Comparison of ENCODE assay signal across 29 cellular contexts in the genomic region with DNA sequence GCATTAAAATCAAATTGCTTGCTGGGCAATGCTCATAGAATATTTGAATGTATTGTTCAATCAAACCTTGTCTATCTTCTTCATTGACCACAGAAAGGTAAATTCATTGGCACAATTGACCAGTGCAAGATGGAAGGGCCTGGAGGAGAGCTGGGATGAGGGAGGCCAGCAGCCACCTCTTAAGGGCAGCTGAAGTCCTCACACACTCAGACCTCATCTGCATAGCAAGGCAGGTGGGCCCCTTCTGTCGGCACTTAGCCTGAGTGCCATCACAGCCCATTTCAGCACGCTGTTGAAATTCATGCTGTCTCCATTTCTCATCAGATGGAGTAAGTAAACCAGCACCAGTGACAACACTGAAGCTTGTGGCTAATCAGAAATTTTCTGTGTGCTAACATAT. TPM values are rescaled to one million over a fixed set of nuclear protein-coding genes. Genes with fewer than 3 reads are reported as not detected.
"Had no signal": no experiment of that assay in that cellular context is flagged by ENCODE, and none has a peak within 500 bp of the region (broad histone marks: within the 10 kb centered on the region; RNA-seq: fewer than 3 reads in every experiment).

No MANE protein-coding gene starts in this region.

- H3K4me3 ChIP-seq: esophagus muscularis mucosa, pancreas, prostate gland, skin epidermis, thoracic aorta, uterus had no signal

- H3K4me1 ChIP-seq: esophagus muscularis mucosa, foreskin keratinocyte, pancreas, prostate gland, uterus had no signal

- H3K9me3 ChIP-seq: esophagus muscularis mucosa, pancreas, prostate gland, thoracic aorta, uterus had no signal

- H3K9me3 Mint-ChIP-seq: activated naive CD4-positive, alpha-beta T cell treated with anti-CD3 and anti-CD28 coated beads, Interleukin-2, amount 50 U/mL, for 72 hours; activated T-cell treated with anti-CD3 and anti-CD28 coated beads, Interleukin-2, amount 50 U/mL, for 72 hours; central memory CD8-positive, alpha-beta T cell; dendritic cell treated with granulocyte-macrophage colony-stimulating factor and Interleukin-4, amounts not matched to agents 40 ng/mL and 50 ng/mL, for 4 days; mesothelial cell of epicardium; stimulated activated naive CD8-positive, alpha-beta T cell treated with anti-CD3 and anti-CD28 coated beads, Interleukin-15, Interleukin-2, amounts not matched to agents 100 ng/mL and 50 ng/mL, for 24 hours had no signal

- H3K4me1 Mint-ChIP-seq: central memory CD8-positive, alpha-beta T cell; naive B cell; stimulated activated effector memory CD8-positive, alpha-beta T cell treated with anti-CD3 and anti-CD28 coated beads, Interleukin-12 subunit alpha, Interleukin-12 subunit beta, amount 100 ng/mL, for 72 hours had no signal

- H3K27ac Mint-ChIP-seq: activated naive CD4-positive, alpha-beta T cell treated with anti-CD3 and anti-CD28 coated beads, Interleukin-2, amount 50 U/mL, for 72 hours; activated T-cell treated with anti-CD3 and anti-CD28 coated beads, Interleukin-2, amount 50 U/mL, for 72 hours; dendritic cell treated with granulocyte-macrophage colony-stimulating factor and Interleukin-4, amounts not matched to agents 40 ng/mL and 50 ng/mL, for 4 days; mesothelial cell of epicardium; stimulated activated effector memory CD8-positive, alpha-beta T cell treated with anti-CD3 and anti-CD28 coated beads, Interleukin-12 subunit alpha, Interleukin-12 subunit beta, amount 100 ng/mL, for 72 hours; stimulated activated naive CD8-positive, alpha-beta T cell treated with anti-CD3 and anti-CD28 coated beads, Interleukin-15, Interleukin-2, amounts not matched to agents 100 ng/mL and 50 ng/mL, for 24 hours had no signal

- H3K27me3 ChIP-seq: foreskin keratinocyte, pancreas, uterus had no signal

- H3K27me3 Mint-ChIP-seq: dendritic cell treated with granulocyte-macrophage colony-stimulating factor and Interleukin-4, amounts not matched to agents 40 ng/mL and 50 ng/mL, for 4 days had no signal

- H3K36me3 ChIP-seq: esophagus muscularis mucosa, pancreas, prostate gland, thoracic aorta, uterus had no signal

- ATAC-seq: activated naive CD4-positive, alpha-beta T cell treated with anti-CD3 and anti-CD28 coated beads, Interleukin-2, amount 50 U/mL, for 72 hours; activated T-cell treated with anti-CD3 and anti-CD28 coated beads, Interleukin-2, amount 50 U/mL, for 72 hours; foreskin keratinocyte; left cardiac atrium; pancreas; sciatic nerve; stimulated activated effector memory CD8-positive, alpha-beta T cell treated with anti-CD3 and anti-CD28 coated beads, Interleukin-12 subunit alpha, Interleukin-12 subunit beta, amount 100 ng/mL, for 72 hours had no signal

- H3K4me3 Mint-ChIP-seq: activated T-cell treated with anti-CD3 and anti-CD28 coated beads, Interleukin-2, amount 50 U/mL, for 72 hours; central memory CD8-positive, alpha-beta T cell; dendritic cell treated with granulocyte-macrophage colony-stimulating factor and Interleukin-4, amounts not matched to agents 40 ng/mL and 50 ng/mL, for 4 days; mesothelial cell of epicardium; naive B cell; nephron progenitor cell; stimulated activated effector memory CD8-positive, alpha-beta T cell treated with anti-CD3 and anti-CD28 coated beads, Interleukin-12 subunit alpha, Interleukin-12 subunit beta, amount 100 ng/mL, for 72 hours; stimulated activated naive CD8-positive, alpha-beta T cell treated with anti-CD3 and anti-CD28 coated beads, Interleukin-15, Interleukin-2, amounts not matched to agents 100 ng/mL and 50 ng/mL, for 24 hours had no signal

- H3K27ac ChIP-seq: esophagus muscularis mucosa, foreskin keratinocyte, pancreas, prostate gland, skin epidermis, thoracic aorta, uterus had no signal

- DNase-seq: activated CD4-positive, alpha-beta T cell treated with anti-CD3 and anti-CD28 coated beads for 4 hours; activated CD4-positive, alpha-beta T cell treated with anti-CD3 and anti-CD28 coated beads, Interleukin-2, amount 50 U/mL, for 4 hours; activated naive CD4-positive, alpha-beta T cell; activated T-cell treated with anti-CD3 and anti-CD28 coated beads for 4 hours; activated T-cell treated with anti-CD3 and anti-CD28 coated beads, Interleukin-2, amount 50 U/mL, for 72 hours; anterior cingulate cortex; foreskin keratinocyte; left cardiac atrium; mammary epithelial cell; naive B cell; nephron progenitor cell; nucleus accumbens; pancreas; retina; stimulated activated CD4-positive, alpha-beta T cell treated with anti-CD3 and anti-CD28 coated beads, Interleukin-4, amount 100 ng/mL, for 24 hours; trophoblast cell; uterus had no signal

- H3K36me3 Mint-ChIP-seq: activated naive CD4-positive, alpha-beta T cell treated with anti-CD3 and anti-CD28 coated beads, Interleukin-2, amount 50 U/mL, for 72 hours; mesothelial cell of epicardium; naive B cell; stimulated activated effector memory CD8-positive, alpha-beta T cell treated with anti-CD3 and anti-CD28 coated beads, Interleukin-12 subunit alpha, Interleukin-12 subunit beta, amount 100 ng/mL, for 72 hours had no signal

RNA-seq across cellular contexts. Expression of gene HMGA2, which starts 25.4 kb away (rescaled TPM):
- total RNA-seq: activated T-cell treated with anti-CD3 and anti-CD28 coated beads, Interleukin-2, amount 50 U/mL, for 72 hours had no signal
- polyA plus RNA-seq: liver had no signal
